ENCODE assay signal across 4 cellular contexts in genomic region chrX:95524018-95524417, GRCh38.
DNase-seq lines count a peak whose midpoint lies in the region; FAIRE-seq and TF ChIP-seq lines count a peak whose summit lies in the region.
"Not testable (repeated sequence)": the region's sequence is repeated elsewhere in the genome, so short reads cannot be mapped to it uniquely, and the experiment has no call there.

No MANE protein-coding gene starts in this region.

- POLR2A ChIA-PET in HEK293 (lab: Yijun Ruan, JAX); endothelial cell of umbilical vein (lab: Charles Lee): not testable (repeated sequence)

- H3K27ac ChIP-seq in HEK293 (ENCODE audit: extremely low read depth, low read depth, low read length); astrocyte (ENCODE audit: low read depth, low read length); endothelial cell of umbilical vein (ENCODE audit: insufficient read depth, low read depth, low read length): not testable (repeated sequence)

- H3K9ac ChIP-seq in astrocyte (ENCODE audit: low read length); endothelial cell of umbilical vein (replicated peaks; ENCODE audit: extremely low read depth, insufficient read depth, low read length): not testable (repeated sequence)

- not testable (repeated sequence) for TF ChIP-seq POLR2A in endothelial cell of umbilical vein (IDR thresholded peaks at IDR 0.05; ENCODE audit: low read depth, low read length)

- not testable (repeated sequence) for H3K36me3 Mint-ChIP-seq in astrocyte (ENCODE audit: low read depth, unreplicated experiment)

- CTCF ChIA-PET in HEK293 (lab: Yijun Ruan, JAX); endothelial cell of umbilical vein (lab: Charles Lee): not testable (repeated sequence)

- not testable (repeated sequence) for H3K4me1 Mint-ChIP-seq in astrocyte (ENCODE audit: low read depth, unreplicated experiment)

- H3K9me3 Mint-ChIP-seq in astrocyte (ENCODE audit: unreplicated experiment), result not testable (repeated sequence)

- dilution Hi-C loops in endothelial cell of umbilical vein (cut with MboI; ENCODE audit: extremely low pct_ligation_motif_present, low sequenced_read_pairs), result not testable (repeated sequence)

- H3K27me3 Mint-ChIP-seq in astrocyte (ENCODE audit: low read depth, unreplicated experiment), result not testable (repeated sequence)

- not testable (repeated sequence) for H3K36me3 ChIP-seq in HEK293 (ENCODE audit: control insufficient read depth in 2 of 2, insufficient read depth in 1 of 2, low read length in 2 of 2); astrocyte (ENCODE audit: insufficient read depth, low read length); endothelial cell of umbilical vein (ENCODE audit: control insufficient read depth in 2 of 2, extremely low read depth in 1 of 2, insufficient read depth in 2 of 2, low read length in 2 of 2)

- intact Hi-C loops in endothelial cell of umbilical vein (cut with micrococcal nuclease), result not testable (repeated sequence)

- peak; percentile 23 for FAIRE-seq in astrocyte (lab: Jason Lieb, UNC)
- peak; percentile 43 for FAIRE-seq in colon (lab: Jason Lieb, UNC)
- FAIRE-seq in endothelial cell of umbilical vein (lab: Jason Lieb, UNC), result peak; percentile 35

- BruUV-seq in endothelial cell of umbilical vein (replicated peaks; lab: Mats Ljungman, UMichigan), result not testable (repeated sequence)

- H3K27me3 ChIP-seq in astrocyte (ENCODE audit: insufficient read depth, low read length); endothelial cell of umbilical vein (ENCODE audit: control insufficient read depth in 2 of 2, insufficient read depth in 2 of 2, low read length in 2 of 2): not testable (repeated sequence)

- not testable (repeated sequence) for H3K4me2 ChIP-seq in astrocyte (ENCODE audit: low read length); endothelial cell of umbilical vein (ENCODE audit: insufficient read depth, low read length)

- not testable (repeated sequence) for TF ChIP-seq CTCF in HEK293 (tag by site-specific recombination; IDR thresholded peaks at IDR 0.05); astrocyte (IDR thresholded peaks at IDR 0.05; ENCODE audit: insufficient read depth, low read depth, low read length); endothelial cell of umbilical vein (IDR thresholded peaks at IDR 0.05; ENCODE audit: extremely low read depth in 1 of 2, insufficient read depth in 1 of 2, low read depth in 1 of 2, low read length in 2 of 2)

- H3K79me2 ChIP-seq in astrocyte (ENCODE audit: insufficient read depth, low read length); endothelial cell of umbilical vein (ENCODE audit: control insufficient read depth, insufficient read depth, low read length): not testable (repeated sequence)

- H3K9me3 ChIP-seq in HEK293 (ENCODE audit: control insufficient read depth, insufficient read depth, low read depth, low read length); astrocyte (ENCODE audit: insufficient read depth, low read depth, low read length); endothelial cell of umbilical vein (replicated peaks; ENCODE audit: control insufficient read depth, insufficient read depth, low read length): not testable (repeated sequence)

- not testable (repeated sequence) for H3K4me1 ChIP-seq in HEK293 (ENCODE audit: control insufficient read depth, insufficient read depth, low read length); astrocyte (ENCODE audit: insufficient read depth, low read length); endothelial cell of umbilical vein (ENCODE audit: control insufficient read depth, extremely low read depth, insufficient read depth, low read length)

- DNase-seq in astrocyte (ENCODE audit: low read depth); endothelial cell of umbilical vein (ENCODE audit: low read depth, low spot score): not testable (repeated sequence)

- H3K9me1 ChIP-seq in endothelial cell of umbilical vein (replicated peaks; ENCODE audit: control insufficient read depth, extremely low read depth, insufficient read depth, low read length), result not testable (repeated sequence)

- not testable (repeated sequence) for H3K4me3 Mint-ChIP-seq in astrocyte (ENCODE audit: unreplicated experiment)

- not testable (repeated sequence) for H3K4me3 ChIP-seq in HEK293 (ENCODE audit: low read depth, low read length); astrocyte (ENCODE audit: insufficient read depth, low read depth, low read length); endothelial cell of umbilical vein (replicated peaks in 1 of 3; ENCODE audit: insufficient read depth in 1 of 3, low read depth in 1 of 3, low read length in 3 of 3)

- H3K27ac Mint-ChIP-seq in astrocyte (ENCODE audit: unreplicated experiment), result not testable (repeated sequence)

- H4K20me1 ChIP-seq in astrocyte (ENCODE audit: insufficient read depth, low read length); endothelial cell of umbilical vein (replicated peaks; ENCODE audit: control insufficient read depth, extremely low read depth, insufficient read depth, low read length): not testable (repeated sequence)

- not testable (repeated sequence) for H2AFZ ChIP-seq in astrocyte (ENCODE audit: low read depth, low read length); endothelial cell of umbilical vein (ENCODE audit: low read depth, low read length)

TF ChIP-seq in HEK293, 187 proteins besides CTCF, POLR2A, EP300 and RAD21 (continues in another document):
- TF ChIP-seq ZNF510 (tag by site-specific recombination; IDR thresholded peaks at IDR 0.05; ENCODE audit: insufficient replicate concordance) (peak; percentile 27), ZNF623 (tag by site-specific recombination; IDR thresholded peaks at IDR 0.05) (peak; percentile 33; the same call in 1 of the 2 replicates), ZBTB11 (tag by site-specific recombination; conservative IDR thresholded peaks at IDR 0.05; ENCODE audit: low read depth) (peak; percentile 65), ZNF654 (tag by site-specific recombination; IDR thresholded peaks at IDR 0.05; ENCODE audit: low read depth) (peak; percentile 26)
